Comparison of ENCODE assay signal across 1 cellular context in genomic region chr22:45557926-45558325, GRCh38. TPM values are rescaled to one million over a fixed set of nuclear protein-coding genes. Genes with fewer than 3 reads are reported as not detected.
"Had no signal": no experiment of that assay in that cellular context is flagged by ENCODE, and none has a peak within 500 bp of the region (broad histone marks: within the 10 kb centered on the region; RNA-seq: fewer than 3 reads in every experiment).

No MANE protein-coding gene starts in this region.

RNA-seq across cellular contexts. Expression of gene FBLN1, which starts 55.2 kb away (rescaled TPM):
- total RNA-seq: activated CD8-positive, alpha-beta T cell treated with anti-CD3 and anti-CD28 coated beads, Interleukin-2, amount 10 ng/mL, durations not matched to agents 7 days and 5 days had no signal
